Comparison of ENCODE assay signal across 9 cellular contexts in the genomic region with DNA sequence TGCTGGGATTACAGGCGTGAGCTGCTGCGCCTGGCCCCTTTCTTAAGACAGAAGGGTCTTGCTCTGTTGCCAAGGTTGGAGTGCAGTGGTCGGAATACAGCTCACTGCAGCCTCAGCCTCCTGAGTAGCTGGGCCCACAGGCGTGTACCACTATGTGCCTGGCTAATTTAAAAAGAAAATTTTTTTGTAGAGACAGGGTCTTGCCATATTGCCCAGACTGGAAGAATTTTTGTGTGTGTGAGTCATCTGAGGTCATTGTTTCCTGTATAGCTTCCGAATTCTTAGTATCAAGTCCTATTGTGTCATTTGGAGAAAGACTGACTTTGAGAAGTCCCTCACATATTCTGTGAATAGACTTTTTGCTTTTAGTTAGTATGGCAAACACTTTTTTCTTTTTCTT. TPM values are rescaled to one million over a fixed set of nuclear protein-coding genes. Genes with fewer than 3 reads are reported as not detected.
DNase-seq lines count a peak whose midpoint lies in the region; ATAC-seq and TF ChIP-seq lines count a peak whose summit lies in the region.
"Had no signal": no experiment of that assay in that cellular context is flagged by ENCODE, and none has a peak within 500 bp of the region (broad histone marks: within the 10 kb centered on the region; RNA-seq: fewer than 3 reads in every experiment).

No MANE protein-coding gene starts in this region.

- H3K27ac Mint-ChIP-seq in stimulated activated naive B cell treated with anti-CD40 and anti-IgM and Interleukin-4, amounts not matched to agents 10 μg/mL and 1 μg/mL and 100 μg/mL, for 72 hours = peak overlapping the region; percentile 68

- intact Hi-C loops in left cardiac atrium (cut with DNase I) = no loop called here

- peaks cover 31 to 55% of the 10 kb centered on the region in 2 donors for H3K36me3 Mint-ChIP-seq in stimulated activated naive B cell treated with anti-CD40 and anti-IgM and Interleukin-4, amounts not matched to agents 10 μg/mL and 1 μg/mL and 100 μg/mL, for 72 hours

- ATAC-seq in SK-N-SH treated with all-trans-retinoic acid at 6 μM for 48 hours = no peak
- no peak for ATAC-seq in stimulated activated naive B cell treated with anti-CD40 and anti-IgM and Interleukin-4, amounts not matched to agents 10 μg/mL and 1 μg/mL and 100 μg/mL, for 72 hours (replicated peaks)
- no peak for ATAC-seq in left cardiac atrium

- DNase-seq in activated T-cell treated with anti-CD3 and anti-CD28 coated beads for 4 hours = peak; percentile 9
- DNase-seq in activated T-cell treated with anti-CD3 and anti-CD28 coated beads, Interleukin-2, amount 50 U/mL, for 1 hour = no peak
- DNase-seq in dermis blood vessel endothelial cell = peak; percentile 89
- DNase-seq in stimulated activated naive B cell treated with anti-CD40 and anti-IgM and Interleukin-4, amounts not matched to agents 10 μg/mL and 1 μg/mL and 100 μg/mL, for 72 hours = no peak
- no peak for DNase-seq in NCI-H82 (lab: John Stamatoyannopoulos, UW)
- no peak for DNase-seq in amniotic stem cell (lab: John Stamatoyannopoulos, UW)
- DNase-seq in left cardiac atrium = no peak
- DNase-seq: foreskin melanocyte had no signal

- peak overlapping the region; percentile 44 to 72 for H3K4me3 Mint-ChIP-seq in stimulated activated naive B cell treated with anti-CD40 and anti-IgM and Interleukin-4, amounts not matched to agents 10 μg/mL and 1 μg/mL and 100 μg/mL, for 72 hours

- H3K27me3 Mint-ChIP-seq in stimulated activated naive B cell treated with anti-CD40 and anti-IgM and Interleukin-4, amounts not matched to agents 10 μg/mL and 1 μg/mL and 100 μg/mL, for 72 hours = no peaks in the 10 kb centered on the region

- no peaks in the 10 kb centered on the region for H3K9me3 Mint-ChIP-seq in stimulated activated naive B cell treated with anti-CD40 and anti-IgM and Interleukin-4, amounts not matched to agents 10 μg/mL and 1 μg/mL and 100 μg/mL, for 72 hours

- peaks cover 33 to 82% of the 10 kb centered on the region in 2 donors for H3K4me1 Mint-ChIP-seq in stimulated activated naive B cell treated with anti-CD40 and anti-IgM and Interleukin-4, amounts not matched to agents 10 μg/mL and 1 μg/mL and 100 μg/mL, for 72 hours

TF ChIP-seq in SK-N-SH treated with all-trans-retinoic acid at 6 μM for 48 hours, 23 proteins besides CTCF, POLR2A, EP300 and RAD21:
- no peak for TF ChIP-seq ZNF8 (CRISPR knock-in tag; IDR thresholded peaks at IDR 0.05)
- TF ChIP-seq, protein P1, sequence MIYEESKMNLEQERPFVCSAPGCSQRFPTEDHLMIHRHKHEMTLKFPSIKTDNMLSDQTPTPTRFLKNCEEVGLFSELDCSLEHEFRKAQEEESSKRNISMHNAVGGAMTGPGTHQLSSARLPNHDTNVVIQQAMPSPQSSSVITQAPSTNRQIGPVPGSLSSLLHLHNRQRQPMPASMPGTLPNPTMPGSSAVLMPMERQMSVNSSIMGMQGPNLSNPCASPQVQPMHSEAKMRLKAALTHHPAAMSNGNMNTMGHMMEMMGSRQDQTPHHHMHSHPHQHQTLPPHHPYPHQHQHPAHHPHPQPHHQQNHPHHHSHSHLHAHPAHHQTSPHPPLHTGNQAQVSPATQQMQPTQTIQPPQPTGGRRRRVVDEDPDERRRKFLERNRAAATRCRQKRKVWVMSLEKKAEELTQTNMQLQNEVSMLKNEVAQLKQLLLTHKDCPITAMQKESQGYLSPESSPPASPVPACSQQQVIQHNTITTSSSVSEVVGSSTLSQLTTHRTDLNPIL (CRISPR knock-in tag; IDR thresholded peaks at IDR 0.05; ENCODE audit: low read depth) = 0 out of 2 replicates have a peak, but pooled peaks have one; percentile 20

RNA-seq across cellular contexts. Expression of gene SZRD1, which starts 4.7 kb away (rescaled TPM):
- total RNA-seq in dermis blood vessel endothelial cell (23.5 and 48.7 TPM in 2 replicates), left cardiac atrium (100 to 1,000 TPM in 1 of 2 donors, 10 to 100 TPM in 1; 98.0 to 112 TPM)

RNA-seq across cellular contexts. Expression of gene FBXO42, which starts 19.4 kb away (rescaled TPM):
- total RNA-seq in dermis blood vessel endothelial cell = 14.0 and 15.8 TPM in 2 replicates
- 10 to 100 TPM; 14.1 to 15.1 TPM for total RNA-seq in left cardiac atrium

Comparison
In these comparisons a context has a peak if more than half of its experiments do, and no peak if none do; other contexts are left out.
1. DNase-seq: peak in activated T-cell treated with anti-CD3 and anti-CD28 coated beads for 4 hours (single experiment) and dermis blood vessel endothelial cell (single experiment); none in activated T-cell treated with anti-CD3 and anti-CD28 coated beads, Interleukin-2, amount 50 U/mL, for 1 hour (single experiment), stimulated activated naive B cell treated with anti-CD40 and anti-IgM and Interleukin-4, amounts not matched to agents 10 μg/mL and 1 μg/mL and 100 μg/mL, for 72 hours (single experiment), NCI-H82 (single experiment), amniotic stem cell (single experiment) and left cardiac atrium (single experiment).